In genomic region chr3:161372321-161373260, GRCh38 we compare ENCODE assay signal across 1 cellular context.
TF ChIP-seq lines count a peak whose summit lies in the region.

No MANE protein-coding gene starts in this region.

TF ChIP-seq in H1, 55 proteins besides CTCF, POLR2A, EP300 and RAD21 (continued from another document):
- TF ChIP-seq NANOG (IDR thresholded peaks at IDR 0.05; ENCODE audit: insufficient read depth, low read depth, low read length, poor library complexity, severe bottlenecking): no peak
- peak; percentile 87 for TF ChIP-seq MAX (IDR thresholded peaks at IDR 0.05)
- peak; percentile 54; the same call in 1 of the 2 replicates for TF ChIP-seq TBP (IDR thresholded peaks at IDR 0.05; ENCODE audit: low read depth, low read length)
- TF ChIP-seq CHD1 (IDR thresholded peaks at IDR 0.05; ENCODE audit: low read depth, low read length): no peak
- TF ChIP-seq KDM5A (IDR thresholded peaks at IDR 0.05; ENCODE audit: low read length): no peak
- peak; percentile 59 for TF ChIP-seq KDM4A (IDR thresholded peaks at IDR 0.05; ENCODE audit: low read depth, low read length, severe bottlenecking)
- TF ChIP-seq SUZ12 (IDR thresholded peaks at IDR 0.05; ENCODE audit: low read length): peak; percentile 54
- no peak for TF ChIP-seq TEAD4 (IDR thresholded peaks at IDR 0.05; ENCODE audit: low read depth, low read length)
- peak; percentile 32; the same call in 1 of the 2 replicates for TF ChIP-seq TAF1 (IDR thresholded peaks at IDR 0.05; ENCODE audit: low read depth, low read length)
- no peak for TF ChIP-seq CBX5 (IDR thresholded peaks at IDR 0.05; ENCODE audit: low read depth, low read length)
- TF ChIP-seq E2F6 (IDR thresholded peaks at IDR 0.05): peak; percentile 92
